ENCODE assay signal across 13 cellular contexts in genomic region chr12:106127289-106128126, GRCh38. TPM values are rescaled to one million over a fixed set of nuclear protein-coding genes. Genes with fewer than 3 reads are reported as not detected.
DNase-seq lines count a peak whose midpoint lies in the region; ATAC-seq and TF ChIP-seq lines count a peak whose summit lies in the region.
"Had no signal": no experiment of that assay in that cellular context is flagged by ENCODE, and none has a peak within 500 bp of the region (broad histone marks: within the 10 kb centered on the region; RNA-seq: fewer than 3 reads in every experiment).

No MANE protein-coding gene starts in this region.

- H3K27ac ChIP-seq in RWPE2 (ENCODE audit: poor library complexity, severe bottlenecking): peak overlapping the region; percentile 45
- peak overlapping the region; percentile 75 for H3K27ac ChIP-seq in psoas muscle
- H3K27ac ChIP-seq in neuronal stem cell (replicated peaks; ENCODE audit: low read length): no peak overlapping the region

- POLR2A ChIA-PET in BJ (lab: Charles Lee): interaction anchor here (0.6 kb wide), 1 partner anchor 197 kb away, joined by 3 read pairs; no protein-coding TSS in a partner anchor

- peaks cover 14% of the 10 kb centered on the region for H3K4me1 ChIP-seq in RWPE2 (ENCODE audit: insufficient read depth, poor library complexity, severe bottlenecking)
- peaks cover 79% of the 10 kb centered on the region for H3K4me1 ChIP-seq in psoas muscle
- peaks cover 24 to 30% of the 10 kb centered on the region in 2 donors for H3K4me1 ChIP-seq in neuronal stem cell (ENCODE audit: control insufficient read depth in 2 of 2, insufficient read depth in 1 of 2, low read depth in 1 of 2, low read length in 2 of 2)

- CTCF ChIA-PET in BJ (lab: Yijun Ruan, JAX): interaction anchor here (1.1 to 2.6 kb wide), 3 partner anchors 9 to 99 kb away, joined by 5 to 9 read pairs (median 6); no protein-coding TSS in a partner anchor

- TF ChIP-seq CTCF in BJ (IDR thresholded peaks at IDR 0.05; ENCODE audit: insufficient read depth, low read depth, low read length) (peak; percentile 16; the same call in 1 of the 2 replicates), RWPE2 (IDR thresholded peaks at IDR 0.05; ENCODE audit: poor library complexity, severe bottlenecking) (no peak), fibroblast of the aortic adventitia (IDR thresholded peaks at IDR 0.05; ENCODE audit: insufficient read depth, low read length) (peak; percentile 24), psoas muscle (IDR thresholded peaks at IDR 0.05) (no peak)

- no peak overlapping the region for H2AFZ ChIP-seq in neuronal stem cell (ENCODE audit: low read length)

- H3K4me3 ChIP-seq in BJ (ENCODE audit: low read depth, low read length) (no peak overlapping the region), RWPE2 (ENCODE audit: severe bottlenecking) (no peak overlapping the region), fibroblast of the aortic adventitia (ENCODE audit: low read depth, low read length) (no peak overlapping the region), psoas muscle (no peak overlapping the region), neuronal stem cell (ENCODE audit: low read length in 2 of 2) (no peak overlapping the region)

- ATAC-seq in RWPE2 (ENCODE audit: low read depth): no peak
- ATAC-seq in psoas muscle: no peak
- ATAC-seq in HG02970 (IDR thresholded peaks at IDR 0.05; ENCODE audit: low FRiP score, unreplicated experiment): no peak
- no peak for ATAC-seq in GM18858 (IDR thresholded peaks at IDR 0.05; ENCODE audit: unreplicated experiment)
- ATAC-seq: activated naive CD4-positive, alpha-beta T cell treated with anti-CD3 and anti-CD28 coated beads, Interleukin-2, amount 50 U/mL, for 72 hours had no signal

- H4K91ac ChIP-seq in neuronal stem cell (ENCODE audit: low read depth, low read length, poor library complexity): no peak overlapping the region

- intact Hi-C loops in psoas muscle (cut with DNase I): loop anchor here (5.0 to 10.0 kb wide), 3 partner anchors 35 to 203 kb away; no protein-coding TSS in a partner anchor

- no peak overlapping the region for H2BK120ac ChIP-seq in neuronal stem cell (ENCODE audit: low read depth, low read length)

- no peak overlapping the region for H4K8ac ChIP-seq in neuronal stem cell (ENCODE audit: low read depth, low read length)

- 80 to 83% (median 81%) methylated on average over 11 of the region's 11 CpGs for WGBS in psoas muscle, 3 donors
- WGBS in neuronal stem cell (ENCODE audit: extremely low coverage in 2 of 2, insufficient read length in 2 of 2, insufficient replicate concordance in 1 of 2), 2 donors: no CpG with 5 or more reads among the region's 11 CpGs

- no peak overlapping the region for H2BK15ac ChIP-seq in neuronal stem cell (ENCODE audit: low read length)

- H3K9ac ChIP-seq in neuronal stem cell (ENCODE audit: low read depth, low read length, poor library complexity): no peak overlapping the region

- H2AK5ac ChIP-seq in neuronal stem cell (ENCODE audit: low read depth, low read length): no peak overlapping the region

- no peak overlapping the region for H3K4ac ChIP-seq in neuronal stem cell (ENCODE audit: low read length)

- H2BK5ac ChIP-seq in neuronal stem cell (ENCODE audit: low read length): no peak overlapping the region

- 0 out of 2 replicates have a peak, but pooled peaks cover 1% of the 10 kb centered on the region for H3K36me3 ChIP-seq in BJ (ENCODE audit: control insufficient read depth, insufficient read depth, low read length)
- H3K36me3 ChIP-seq in RWPE2 (ENCODE audit: low read depth): no peaks in the 10 kb centered on the region
- H3K36me3 ChIP-seq in psoas muscle (ENCODE audit: insufficient read depth in 1 of 2, low read depth in 1 of 2): no peaks in the 10 kb centered on the region
- peaks cover 0 to 57% of the 10 kb centered on the region in 2 donors for H3K36me3 ChIP-seq in neuronal stem cell (replicated peaks in 1 of 2; ENCODE audit: control insufficient read depth in 2 of 2, insufficient read depth in 2 of 2, low read length in 2 of 2)

- DNase-seq in BJ (ENCODE audit: low read depth) (no peak), RWPE2 (ENCODE audit: low spot score) (no peak), fibroblast of the aortic adventitia (ENCODE audit: low read depth) (peak; percentile 28), psoas muscle (no peak), neuronal stem cell (ENCODE audit: low spot score) (no peak)
- DNase-seq in activated CD8-positive, alpha-beta memory T cell treated with anti-CD3 and anti-CD28 coated beads, Interleukin-2, amount 50 U/mL, for 48 hours: no peak
- DNase-seq: cortex of kidney, occipital lobe, Right ventricle myocardium superior had no signal

- H3K27me3 ChIP-seq in BJ (ENCODE audit: control insufficient read depth, insufficient read depth, low read length): no peaks in the 10 kb centered on the region
- H3K27me3 ChIP-seq in RWPE2 (ENCODE audit: insufficient read depth, poor library complexity, severe bottlenecking): no peaks in the 10 kb centered on the region
- no peaks in the 10 kb centered on the region for H3K27me3 ChIP-seq in psoas muscle (ENCODE audit: insufficient read depth in 3 of 3, low read length in 2 of 3)
- no peaks in the 10 kb centered on the region for H3K27me3 ChIP-seq in neuronal stem cell (ENCODE audit: control insufficient read depth in 3 of 3, insufficient read depth in 3 of 3, low read depth in 1 of 3, low read length in 3 of 3)

- H3K14ac ChIP-seq in neuronal stem cell (ENCODE audit: low read length): no peak overlapping the region

- H3K79me1 ChIP-seq in neuronal stem cell (ENCODE audit: low read depth, low read length): peaks cover 6% of the 10 kb centered on the region

- H3K9me3 ChIP-seq in RWPE2 (ENCODE audit: severe bottlenecking): no peaks in the 10 kb centered on the region
- H3K9me3 ChIP-seq in psoas muscle: no peaks in the 10 kb centered on the region
- no peaks in the 10 kb centered on the region for H3K9me3 ChIP-seq in neuronal stem cell (replicated peaks in 1 of 2; ENCODE audit: control insufficient read depth in 2 of 2, insufficient read depth in 1 of 2, low read depth in 1 of 2, low read length in 2 of 2)

- H2BK12ac ChIP-seq in neuronal stem cell (ENCODE audit: low read length): no peak overlapping the region

- H3K23ac ChIP-seq in neuronal stem cell (ENCODE audit: low read depth, low read length, poor library complexity): no peak overlapping the region

- no peak overlapping the region for H3K4me2 ChIP-seq in neuronal stem cell (ENCODE audit: insufficient read depth, low read length, poor library complexity, severe bottlenecking)

- no peak overlapping the region for H3K18ac ChIP-seq in neuronal stem cell (ENCODE audit: low read length)

RNA-seq across cellular contexts. Expression of gene NUAK1, which starts 11.2 kb away (rescaled TPM):
- polyA plus RNA-seq in BJ (2011; rRNA removed) (37.0 and 40.0 TPM in 2 replicates), psoas muscle (10 to 100 TPM in 2 of 3 donors, 1 to 10 TPM in 1; 7.0 to 21.8 (median 10.2) TPM)
- polyA minus RNA-seq in BJ (2011; rRNA and poly(A)+ RNA removed): 43.2 and 60.7 TPM in 2 replicates
- total RNA-seq in fibroblast of the aortic adventitia (ENCODE audit: low replicate concordance) (3.0 and 8.3 TPM in 2 replicates), psoas muscle (100 to 1,000 TPM in 1 of 4 donors, 10 to 100 TPM in 3; 19.8 to 102 (median 35.6) TPM)
- 13.1 TPM for polyA plus RNA-seq in neuronal stem cell (2013, experiment 1 of 2)
- polyA plus RNA-seq in neuronal stem cell (2013, experiment 2 of 2): 13.4 TPM
- total RNA-seq: activated naive CD4-positive, alpha-beta T cell treated with anti-CD3 and anti-CD28 coated beads, Interleukin-2, amount 50 U/mL, for 72 hours had no signal
- polyA plus RNA-seq: CD14-positive monocyte had no signal

Comparison
In these comparisons a context has a peak if more than half of its experiments do, and no peak if none do; other contexts are left out.
1. CTCF ChIP-seq: peak in BJ (single experiment) and fibroblast of the aortic adventitia (single experiment); none in RWPE2 (single experiment) and psoas muscle (single experiment).